In the genomic region with DNA sequence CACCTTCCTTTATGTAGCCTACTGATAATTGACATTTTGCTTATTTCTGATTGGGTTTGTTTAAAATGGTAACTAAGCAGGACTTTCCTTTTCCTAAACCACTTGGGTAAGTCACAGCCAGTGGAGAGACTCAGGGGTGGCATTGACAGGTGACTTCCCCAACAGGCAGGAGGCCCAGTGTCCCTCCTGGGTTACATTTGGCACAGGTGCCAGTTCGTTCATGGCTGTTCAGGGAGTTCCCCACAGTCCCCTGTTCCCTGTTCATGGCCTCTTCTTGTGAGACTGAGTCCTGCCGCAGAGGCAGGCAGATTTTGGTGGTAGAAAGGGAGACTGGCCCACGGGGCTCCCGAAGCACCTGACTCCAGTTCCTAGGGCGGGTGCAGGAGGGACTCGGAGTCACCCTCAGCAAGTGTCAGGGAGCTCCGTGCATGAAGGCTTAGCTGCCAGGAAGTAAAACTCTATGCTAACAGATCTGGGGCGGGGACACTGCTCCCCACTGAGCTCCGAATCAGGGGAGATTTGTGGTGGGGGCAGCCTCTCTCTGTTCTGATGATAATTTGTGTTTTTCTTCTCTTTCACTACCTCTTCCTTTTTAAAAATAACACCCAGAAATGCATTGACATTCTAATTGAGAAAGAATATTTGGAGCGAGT, we compare ENCODE assay signal across 14 cellular contexts.
"Had no signal": no experiment of that assay in that cellular context is flagged by ENCODE, and none has a peak within 500 bp of the region (broad histone marks: within the 10 kb centered on the region; RNA-seq: fewer than 3 reads in every experiment).

No MANE protein-coding gene starts in this region.

- ATAC-seq: mucosa of descending colon; naive thymus-derived CD8-positive, alpha-beta T cell; sciatic nerve had no signal

- DNase-seq: activated CD4-positive, alpha-beta T cell treated with anti-CD3 and anti-CD28 coated beads, Interleukin-2, amount 50 U/mL, for 48 hours; activated CD4-positive, CD25-positive, alpha-beta regulatory T cell; activated naive CD4-positive, alpha-beta T cell treated with Interleukin-2 at 50 U/mL for 16 hours; erythroblast; hypothalamus; mammary epithelial cell; mucosa of descending colon; naive thymus-derived CD8-positive, alpha-beta T cell; occipital lobe; stimulated activated CD4-positive, alpha-beta T cell treated with anti-CD3 and anti-CD28 coated beads, Interleukin-2, amount 100 ng/mL, for 24 hours had no signal

- H3K27ac Mint-ChIP-seq: stimulated activated naive CD8-positive, alpha-beta T cell treated with anti-CD3 and anti-CD28 coated beads, Interleukin-15, Interleukin-2, amounts not matched to agents 100 ng/mL and 50 ng/mL, for 24 hours had no signal

- H3K27me3 Mint-ChIP-seq: naive thymus-derived CD8-positive, alpha-beta T cell; stimulated activated naive CD8-positive, alpha-beta T cell treated with anti-CD3 and anti-CD28 coated beads, Interleukin-15, Interleukin-2, amounts not matched to agents 100 ng/mL and 50 ng/mL, for 24 hours had no signal

- H3K9me3 Mint-ChIP-seq: naive thymus-derived CD8-positive, alpha-beta T cell; stimulated activated naive CD8-positive, alpha-beta T cell treated with anti-CD3 and anti-CD28 coated beads, Interleukin-15, Interleukin-2, amounts not matched to agents 100 ng/mL and 50 ng/mL, for 24 hours had no signal

- H3K4me3 ChIP-seq: mucosa of descending colon, prostate gland, SJSA1 had no signal

- H3K4me1 ChIP-seq: prostate gland, SJSA1 had no signal

- H3K9me3 ChIP-seq: mucosa of descending colon, prostate gland, SJSA1 had no signal

- H3K27me3 ChIP-seq: SJSA1 had no signal

- H3K27ac ChIP-seq: prostate gland, SJSA1 had no signal

- H3K4me3 Mint-ChIP-seq: naive thymus-derived CD8-positive, alpha-beta T cell; stimulated activated naive CD8-positive, alpha-beta T cell treated with anti-CD3 and anti-CD28 coated beads, Interleukin-15, Interleukin-2, amounts not matched to agents 100 ng/mL and 50 ng/mL, for 24 hours had no signal
